In genomic region chr10:98260350-98260749, GRCh38 we compare ENCODE assay signal across 21 cellular contexts. TPM values are rescaled to one million over a fixed set of nuclear protein-coding genes. Genes with fewer than 3 reads are reported as not detected.
A peak's percentile ranks its signal among the peaks of the same experiment; 100 is the strongest.
DNase-seq lines count a peak whose midpoint lies in the region; ATAC-seq, FAIRE-seq and TF ChIP-seq lines count a peak whose summit lies in the region.
"Had no signal": no experiment of that assay in that cellular context is flagged by ENCODE, and none has a peak within 500 bp of the region (broad histone marks: within the 10 kb centered on the region; RNA-seq: fewer than 3 reads in every experiment).

No MANE protein-coding gene starts in this region.

- H3K9ac ChIP-seq in HepG2 (ENCODE audit: insufficient read depth, low read depth, low read length) (no peak overlapping the region), SK-N-SH (no peak overlapping the region)

- ATAC-seq in HepG2, result no peak; the same call in 2 of the 3 replicates
- ATAC-seq in right lobe of liver, result no peak
- ATAC-seq in GM18505 (IDR thresholded peaks at IDR 0.05; ENCODE audit: unreplicated experiment), result no peak
- no peak for ATAC-seq in gastroesophageal sphincter
- ATAC-seq: GM23338 had no signal

- H3K27me3 Mint-ChIP-seq in neural crest cell (ENCODE audit: low read depth), result no peaks in the 10 kb centered on the region

- in situ Hi-C loops in HepG2 (cut with HindIII; ENCODE audit: extremely low pct_ligation_motif_present, low pct_unique_long_range_greater_than_20kb), result no loop called here

- H3K27me3 ChIP-seq in HepG2 (ENCODE audit: control insufficient read depth in 1 of 2, insufficient read depth in 2 of 2, low read length in 2 of 2), result no peaks in the 10 kb centered on the region
- H3K27me3 ChIP-seq in right lobe of liver, result no peaks in the 10 kb centered on the region
- H3K27me3 ChIP-seq in SK-N-SH (ENCODE audit: insufficient read depth), result no peaks in the 10 kb centered on the region
- no peaks in the 10 kb centered on the region for H3K27me3 ChIP-seq in gastroesophageal sphincter
- H3K27me3 ChIP-seq: Peyer's patch had no signal

- POLR2A ChIA-PET in HepG2 (lab: Yijun Ruan, JAX) (no interaction called here), SK-N-SH (lab: Yijun Ruan, JAX) (no interaction called here)

- TF ChIP-seq EP300 in HepG2 (IDR thresholded peaks at IDR 0.05; ENCODE audit: low read depth in 2 of 2, low read length in 2 of 2) (no peak), HepG2 (CRISPR knock-in tag; IDR thresholded peaks at IDR 0.05; ENCODE audit: borderline replicate concordance) (no peak), SK-N-SH (IDR thresholded peaks at IDR 0.05; ENCODE audit: borderline replicate concordance in 1 of 2, low read depth in 1 of 2, low read length in 1 of 2) (no peak), gastroesophageal sphincter (IDR thresholded peaks at IDR 0.05) (no peak)

- H3K4me3 ChIP-seq in HepG2 (replicated peaks in 1 of 3; ENCODE audit: insufficient read depth in 1 of 3, low read depth in 2 of 3, low read length in 3 of 3) (no peak overlapping the region), right lobe of liver (no peak overlapping the region), choroid plexus epithelial cell (ENCODE audit: low read depth, low read length) (no peak overlapping the region), SK-N-SH (ENCODE audit: low read depth in 2 of 2, low read length in 1 of 2) (no peak overlapping the region), gastroesophageal sphincter (no peak overlapping the region)
- H3K4me3 ChIP-seq: GM23338, Peyer's patch had no signal

- TF ChIP-seq RAD21 in HepG2 (CRISPR knock-in tag; IDR thresholded peaks at IDR 0.05) (no peak), SK-N-SH (IDR thresholded peaks at IDR 0.05; ENCODE audit: low read length) (no peak)

- H3F3A ChIP-seq in SK-N-SH (replicated peaks; ENCODE audit: insufficient read depth), result no peaks in the 10 kb centered on the region

- no peaks in the 10 kb centered on the region for H3K9me2 ChIP-seq in SK-N-SH

- H3K4me2 ChIP-seq in HepG2 (ENCODE audit: low read depth, low read length), result no peak overlapping the region
- no peak overlapping the region for H3K4me2 ChIP-seq in SK-N-SH
- H3K4me2 ChIP-seq: GM23338 had no signal

- H3K9me3 Mint-ChIP-seq in neural crest cell, result no peaks in the 10 kb centered on the region
- H3K9me3 Mint-ChIP-seq: GM23338, HFFc6 had no signal

- H3K79me2 ChIP-seq in HepG2 (ENCODE audit: insufficient read depth, low read length) (no peaks in the 10 kb centered on the region), SK-N-SH (ENCODE audit: insufficient read depth) (no peaks in the 10 kb centered on the region)

- H3K27ac ChIP-seq in HepG2 (ENCODE audit: extremely low read length, insufficient read depth, low read length) (no peak overlapping the region), right lobe of liver (no peak overlapping the region), SK-N-SH (ENCODE audit: low read depth in 2 of 2, low read length in 1 of 2) (no peak overlapping the region), gastroesophageal sphincter (no peak overlapping the region)
- H3K27ac ChIP-seq: C4-2B, Peyer's patch had no signal

- no peaks in the 10 kb centered on the region for H3K36me3 Mint-ChIP-seq in neural crest cell (ENCODE audit: low read depth)

- H3K9me3 ChIP-seq in HepG2 (ENCODE audit: low read length) (no peaks in the 10 kb centered on the region), right lobe of liver (no peaks in the 10 kb centered on the region), SK-N-SH (no peaks in the 10 kb centered on the region), gastroesophageal sphincter (no peaks in the 10 kb centered on the region)
- H3K9me3 ChIP-seq: Peyer's patch had no signal

- H3K4me1 ChIP-seq in HepG2 (ENCODE audit: insufficient read depth, low read length) (peaks cover 28% of the 10 kb centered on the region), right lobe of liver (no peaks in the 10 kb centered on the region), SK-N-SH (ENCODE audit: control insufficient read depth in 1 of 2, insufficient read depth in 2 of 2, low read depth in 1 of 2, low read length in 1 of 2) (peaks cover 0 to 3% of the 10 kb centered on the region in 2 experiments; a peak in 1 of 4 replicates), gastroesophageal sphincter (peaks cover 0 to 15% (median 6%) of the 10 kb centered on the region in 3 donors)
- H3K4me1 ChIP-seq: Peyer's patch had no signal

- H3K4me3 Mint-ChIP-seq in neural crest cell, result no peak overlapping the region
- H3K4me3 Mint-ChIP-seq: GM23338, HFFc6 had no signal

- H4K20me1 ChIP-seq in HepG2 (ENCODE audit: insufficient read depth, low read length) (no peaks in the 10 kb centered on the region), SK-N-SH (ENCODE audit: insufficient read depth) (no peaks in the 10 kb centered on the region)

- peaks cover 5% of the 10 kb centered on the region for H3K4me1 Mint-ChIP-seq in neural crest cell

- DNase-seq in HepG2 (ENCODE audit: low spot score), result no peak
- DNase-seq in right lobe of liver, result no peak
- peak; percentile 13 for DNase-seq in choroid plexus epithelial cell (ENCODE audit: low read depth)
- DNase-seq in neural crest cell (ENCODE audit: low read depth, low spot score), result no peak
- DNase-seq in CD1c-positive myeloid dendritic cell (ENCODE audit: extremely low spot score), result no peak
- DNase-seq in SK-N-SH, result no peak
- DNase-seq: Calu3, DMS79 treated with DMSO at 0.1 percent for 48 hours, HFFc6, NCI-H1105 treated with DMSO at 0.1 percent for 48 hours, NCI-H187, NCI-H510A, NCI-H82, Peyer's patch, SHP77 had no signal

- 16% methylated on average over 8 of the region's 9 CpGs for WGBS in HepG2 (ENCODE audit: low lambda C conversion rate)
- WGBS in right lobe of liver (ENCODE audit: insufficient coverage, low coverage, low lambda C conversion rate, missing lambda C conversion rate), result 41% methylated on average over 4 of the region's 9 CpGs
- 70% methylated on average over 9 of the region's 9 CpGs for WGBS in SK-N-SH (ENCODE audit: low lambda C conversion rate)
- WGBS in gastroesophageal sphincter (ENCODE audit: low coverage in 1 of 2), 2 donors, result 23 to 41% methylated on average over 9 of the region's 9 CpGs

- TF ChIP-seq POLR2A in HepG2 (IDR thresholded peaks at IDR 0.05; ENCODE audit: insufficient read depth in 1 of 2, low read depth in 2 of 2, low read length in 2 of 2), result no peak
- TF ChIP-seq POLR2A in right lobe of liver (IDR thresholded peaks at IDR 0.05), result no peak
- no peak for TF ChIP-seq POLR2A in GM18505 (IDR thresholded peaks at IDR 0.05; ENCODE audit: borderline replicate concordance, extremely low read depth, insufficient read depth, insufficient read length)
- no peak for TF ChIP-seq POLR2A in gastroesophageal sphincter (IDR thresholded peaks at IDR 0.05)

- no peaks in the 10 kb centered on the region; a peak in 1 of 5 replicates for H3K36me3 ChIP-seq in HepG2 (replicated peaks in 1 of 2; ENCODE audit: control insufficient read depth in 1 of 2, insufficient read depth in 2 of 2, low read length in 2 of 2)
- no peaks in the 10 kb centered on the region for H3K36me3 ChIP-seq in right lobe of liver
- H3K36me3 ChIP-seq in SK-N-SH (replicated peaks in 1 of 2; ENCODE audit: control insufficient read depth in 1 of 2, insufficient read depth in 2 of 2, low read length in 1 of 2), result no peaks in the 10 kb centered on the region
- peaks cover 0 to 17% of the 10 kb centered on the region in 2 donors for H3K36me3 ChIP-seq in gastroesophageal sphincter
- H3K36me3 ChIP-seq: Peyer's patch had no signal

- FAIRE-seq in HepG2 (lab: Jason Lieb, UNC), result no peak
- FAIRE-seq: G401.6, GM12891 had no signal

- no TSS peak for BruUV-seq in HepG2 (replicated peaks; lab: Mats Ljungman, UMichigan)

- CTCF ChIA-PET in HepG2 (lab: Yijun Ruan, JAX; ENCODE audit: low intra/inter-chr PET ratio, low total read pairs) (no interaction called here), SK-N-SH (lab: Yijun Ruan, JAX) (interaction anchor here (1.0 to 4.1 kb wide), 2 partner anchors 18 to 49 kb away, joined by 3 to 20 read pairs; no protein-coding TSS in a partner anchor)

- TF ChIP-seq CTCF in HepG2 (CRISPR knock-in tag; IDR thresholded peaks at IDR 0.05), result no peak
- TF ChIP-seq CTCF in right lobe of liver (IDR thresholded peaks at IDR 0.05), result no peak
- no peak for TF ChIP-seq CTCF in choroid plexus epithelial cell (conservative IDR thresholded peaks at IDR 0.05; ENCODE audit: low read depth, low read length)
- no peak for TF ChIP-seq CTCF in neural crest cell (conservative IDR thresholded peaks at IDR 0.05)
- no peak for TF ChIP-seq CTCF in SK-N-SH (IDR thresholded peaks at IDR 0.05)
- TF ChIP-seq CTCF in gastroesophageal sphincter (IDR thresholded peaks at IDR 0.05), result no peak

- H2AFZ ChIP-seq in HepG2 (ENCODE audit: low read length) (no peak overlapping the region), SK-N-SH (ENCODE audit: low read depth) (no peak overlapping the region)
- H2AFZ ChIP-seq: GM23338 had no signal

- peak overlapping the region; percentile 86 for H3K27ac Mint-ChIP-seq in neural crest cell (ENCODE audit: unreplicated experiment)
- H3K27ac Mint-ChIP-seq: GM23338, HFFc6 had no signal

- intact Hi-C loops in HepG2 (cut with micrococcal nuclease; ENCODE audit: unreplicated experiment) (no loop called here), right lobe of liver (cut with DNase I) (no loop called here)

RNA-seq across cellular contexts. Expression of gene LOXL4, which starts 7.6 kb away (rescaled TPM):
- total RNA-seq in HepG2 (2016; rRNA removed; fragmentation: Illumina TruSeq; extraction: Trizol) (3.8 and 8.8 TPM in 2 replicates), right lobe of liver (10 to 100 TPM in 3 of 6 experiments, 1 to 10 TPM in 1, under 1 TPM in 2; 0.51 to 33.4 (median 10.8) TPM), neural crest cell (1.5 and 1.7 TPM in 2 replicates), gastroesophageal sphincter (10 to 100 TPM; 10.6 to 20.7 (median 16.3) TPM)
- 0.91 and 0.97 TPM in 2 replicates for total RNA-seq in HepG2 (2016; cell fraction: cytosol; rRNA removed; fragmentation: Illumina TruSeq; extraction: Trizol; ENCODE audit: low read depth)
- 3.1 and 9.9 TPM in 2 replicates for total RNA-seq in HepG2 (2016; cell fraction: insoluble cytoplasmic fraction; rRNA removed; fragmentation: Illumina TruSeq; extraction: Trizol)
- 2.6 and 3.1 TPM in 2 replicates for total RNA-seq in HepG2 (2016; cell fraction: membrane; rRNA removed; fragmentation: Illumina TruSeq; extraction: Trizol)
- 9.7 TPM in 2 replicates for total RNA-seq in HepG2 (2016; cell fraction: nucleus; rRNA removed; fragmentation: Illumina TruSeq; extraction: Trizol)
- polyA plus RNA-seq in HepG2 (2011; rRNA removed) (21.1 and 31.3 TPM in 2 replicates), SK-N-SH (2012; rRNA removed) (1.4 and 1.7 TPM in 2 replicates)
- 19.8 and 25.9 TPM in 2 replicates for polyA plus RNA-seq in HepG2 (2011; cell fraction: cytosol; rRNA removed)
- polyA plus RNA-seq in HepG2 (2011; cell fraction: nucleus; rRNA removed), result 20.8 and 24.7 TPM in 2 replicates
- 12.1 and 16.1 TPM in 2 replicates for polyA plus RNA-seq in HepG2 (2012)
- 0.87 and 1.0 TPM in 2 replicates for polyA plus RNA-seq in HepG2 (2016; cell fraction: cytosol; fragmentation: Illumina TruSeq; extraction: Trizol; ENCODE audit: low read depth)
- polyA plus RNA-seq in HepG2 (2016; cell fraction: insoluble cytoplasmic fraction; fragmentation: Illumina TruSeq; extraction: Trizol; ENCODE audit: low read depth), result 3.1 and 3.6 TPM in 2 replicates
- polyA plus RNA-seq in HepG2 (2016; cell fraction: membrane; fragmentation: Illumina TruSeq; extraction: Trizol; ENCODE audit: low read depth), result 2.1 and 2.4 TPM in 2 replicates
- 12.3 and 13.7 TPM in 2 replicates for polyA plus RNA-seq in HepG2 (2016; cell fraction: nucleus; fragmentation: Illumina TruSeq; extraction: Trizol; ENCODE audit: insufficient read depth, low read depth)
- 33.3 TPM in 1 of 2 replicates, not detected in the other for polyA minus RNA-seq in HepG2 (2011; rRNA and poly(A)+ RNA removed; ENCODE audit: low replicate concordance)
- 13.7 and 23.0 TPM in 2 replicates for polyA minus RNA-seq in HepG2 (2011; cell fraction: cytosol; rRNA and poly(A)+ RNA removed)
- polyA minus RNA-seq in HepG2 (2011; cell fraction: nucleus; rRNA and poly(A)+ RNA removed), result 7.2 and 9.9 TPM in 2 replicates
- 0.76 and 1.4 TPM in 2 replicates for polyA plus RNA-seq in SK-N-SH (2012; cell fraction: cytosol; rRNA removed)
- 1.8 and 2.2 TPM in 2 replicates for polyA plus RNA-seq in SK-N-SH (2012; cell fraction: nucleus; rRNA removed)
